ENCODE assay signal across 3 cellular contexts in genomic region chr7:150399421-150399820, GRCh38.
TF ChIP-seq lines count a peak whose summit lies in the region.

No MANE protein-coding gene starts in this region.

TF ChIP-seq in A549, 52 proteins besides CTCF, POLR2A, EP300 and RAD21:
- TF ChIP-seq ESRRA (IDR thresholded peaks at IDR 0.05; ENCODE audit: borderline replicate concordance, low read length) (no peak), RNF2 (IDR thresholded peaks at IDR 0.05; ENCODE audit: borderline replicate concordance, low read depth) (no peak)

TF ChIP-seq in H1, 55 proteins besides CTCF, POLR2A, EP300 and RAD21:
- no peak for TF ChIP-seq SAP30 (IDR thresholded peaks at IDR 0.05; ENCODE audit: insufficient read depth, insufficient replicate concordance, low read length)
- no peak for TF ChIP-seq RBBP5 (IDR thresholded peaks at IDR 0.05; ENCODE audit: borderline replicate concordance, low read depth, low read length)
- TF ChIP-seq ZNF274 (IDR thresholded peaks at IDR 0.05; ENCODE audit: borderline replicate concordance, extremely low read depth, low read length) = no peak
- no peak for TF ChIP-seq FOSL1 (IDR thresholded peaks at IDR 0.05; ENCODE audit: insufficient read depth, low read depth, low read length)
- no peak for TF ChIP-seq MAFK (IDR thresholded peaks at IDR 0.05; ENCODE audit: low read depth, low read length)
- TF ChIP-seq BCL11A (IDR thresholded peaks at IDR 0.05; ENCODE audit: low read depth in 2 of 2, low read length in 2 of 2) = no peak
- no peak for TF ChIP-seq TEAD4 (IDR thresholded peaks at IDR 0.05; ENCODE audit: low read depth, low read length)
- TF ChIP-seq USF2 (IDR thresholded peaks at IDR 0.05; ENCODE audit: low read length) = no peak
- no peak for TF ChIP-seq MAX (IDR thresholded peaks at IDR 0.05)
- TF ChIP-seq KDM1A (IDR thresholded peaks at IDR 0.05; ENCODE audit: borderline replicate concordance, low read length) = no peak
- no peak for TF ChIP-seq ATF3 (IDR thresholded peaks at IDR 0.05; ENCODE audit: insufficient read depth, low read depth, low read length)
- TF ChIP-seq JUND (IDR thresholded peaks at IDR 0.05; ENCODE audit: low read length) = no peak
- TF ChIP-seq CBX5 (IDR thresholded peaks at IDR 0.05; ENCODE audit: low read depth, low read length) = no peak
- no peak for TF ChIP-seq HDAC6 (IDR thresholded peaks at IDR 0.05; ENCODE audit: low read depth, low read length)
- TF ChIP-seq SIX5 (IDR thresholded peaks at IDR 0.05; ENCODE audit: low read depth, low read length) = no peak
- no peak for TF ChIP-seq BRCA1 (IDR thresholded peaks at IDR 0.05; ENCODE audit: low read depth, low read length)

TF ChIP-seq in neural cell, 6 proteins besides CTCF, POLR2A, EP300 and RAD21:
- TF ChIP-seq MXI1 (conservative IDR thresholded peaks at IDR 0.05; ENCODE audit: poor library complexity, severe bottlenecking) (no peak), SMC3 (conservative IDR thresholded peaks at IDR 0.05; ENCODE audit: poor library complexity) (no peak), EZH2 (IDR thresholded peaks at IDR 0.05; ENCODE audit: borderline replicate concordance, insufficient read depth, low read length, poor library complexity, severe bottlenecking) (no peak), POLR2AphosphoS5 (IDR thresholded peaks at IDR 0.05) (no peak), TAF1 (IDR thresholded peaks at IDR 0.05; ENCODE audit: low read depth) (no peak), REST (IDR thresholded peaks at IDR 0.05; ENCODE audit: borderline replicate concordance) (no peak)
